In the genomic region with DNA sequence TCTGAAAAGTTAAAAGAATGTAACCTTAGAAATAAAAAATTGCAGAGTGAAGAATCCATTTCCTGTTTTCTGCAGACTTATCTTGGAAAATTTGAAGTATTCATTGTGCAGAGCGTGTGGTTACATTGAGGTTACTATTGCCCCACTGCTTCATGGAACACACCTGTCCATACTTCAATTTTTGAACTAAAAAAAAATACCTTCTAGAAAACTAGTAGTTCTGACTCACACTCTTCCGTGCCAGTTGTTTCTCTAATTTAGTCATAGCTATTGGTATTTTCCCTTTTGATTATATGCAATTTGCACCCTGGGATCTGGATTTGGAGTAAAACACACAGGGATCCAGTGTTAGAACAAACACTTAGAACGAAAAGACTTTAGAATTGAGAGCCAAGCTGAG, we compare ENCODE assay signal across 11 cellular contexts.
DNase-seq lines count a peak whose midpoint lies in the region; ATAC-seq, FAIRE-seq and TF ChIP-seq lines count a peak whose summit lies in the region.
"Had no signal": no experiment of that assay in that cellular context is flagged by ENCODE, and none has a peak within 500 bp of the region (broad histone marks: within the 10 kb centered on the region; RNA-seq: fewer than 3 reads in every experiment).

No MANE protein-coding gene starts in this region.

- H3K27ac ChIP-seq in brain microvascular endothelial cell (no peak overlapping the region), kidney (ENCODE audit: low read depth in 2 of 2, low read length in 2 of 2) (no peak overlapping the region)

- H3K9me3 ChIP-seq in kidney (ENCODE audit: control insufficient read depth in 1 of 2, low read length in 2 of 2) = no peaks in the 10 kb centered on the region

- H3K4me3 Mint-ChIP-seq in endothelial cell (ENCODE audit: unreplicated experiment) = no peak overlapping the region
- H3K4me3 Mint-ChIP-seq: naive thymus-derived CD8-positive, alpha-beta T cell had no signal

- H3K27ac Mint-ChIP-seq in endothelial cell (ENCODE audit: unreplicated experiment) = no peak overlapping the region

- no peaks in the 10 kb centered on the region for H3K36me3 Mint-ChIP-seq in endothelial cell (ENCODE audit: low read depth, unreplicated experiment)
- H3K36me3 Mint-ChIP-seq: naive thymus-derived CD8-positive, alpha-beta T cell had no signal

- intact Hi-C loops in posterior vena cava (cut with DNase I) = no loop called here
- intact Hi-C loops in kidney (cut with DNase I) = no loop called here

- DNase-seq in brain microvascular endothelial cell (peak; percentile 28), endothelial cell (ENCODE audit: low spot score) (no peak), posterior vena cava (ENCODE audit: low spot score) (no peak), kidney (no peak)
- DNase-seq: DMS153; naive thymus-derived CD8-positive, alpha-beta T cell had no signal

- no peak for FAIRE-seq in kidney (lab: Jason Lieb, UNC)
- FAIRE-seq: endometrium had no signal

- no peaks in the 10 kb centered on the region for H3K9me3 Mint-ChIP-seq in endothelial cell (ENCODE audit: unreplicated experiment)
- H3K9me3 Mint-ChIP-seq: naive thymus-derived CD8-positive, alpha-beta T cell had no signal

- H3K4me1 Mint-ChIP-seq in endothelial cell (ENCODE audit: unreplicated experiment) = no peaks in the 10 kb centered on the region

- no peak for TF ChIP-seq CTCF in brain microvascular endothelial cell (IDR thresholded peaks at IDR 0.05; ENCODE audit: low read depth, low read length, missing control alignments)
- no peak for TF ChIP-seq CTCF in endothelial cell (IDR thresholded peaks at IDR 0.05; ENCODE audit: unreplicated experiment)
- TF ChIP-seq CTCF in kidney (IDR thresholded peaks at IDR 0.05; ENCODE audit: borderline replicate concordance, extremely low read depth, insufficient read depth) = no peak

- H3K27me3 ChIP-seq in brain microvascular endothelial cell (replicated peaks) = no peaks in the 10 kb centered on the region

- H3K9ac ChIP-seq in kidney (ENCODE audit: low read length in 2 of 2) = no peak overlapping the region

- no peaks in the 10 kb centered on the region for H3K4me1 ChIP-seq in kidney (ENCODE audit: control insufficient read depth in 1 of 2, insufficient read depth in 1 of 2, low read depth in 1 of 2, low read length in 2 of 2)

- ATAC-seq in GM18498 (IDR thresholded peaks at IDR 0.05; ENCODE audit: unreplicated experiment) = peak; percentile 64
- ATAC-seq in GM19397 (IDR thresholded peaks at IDR 0.05; ENCODE audit: unreplicated experiment) = peak; percentile 49
- peak; percentile 61 for ATAC-seq in HG03439 (IDR thresholded peaks at IDR 0.05; ENCODE audit: unreplicated experiment)
- no peak for ATAC-seq in HG02981 (IDR thresholded peaks at IDR 0.05; ENCODE audit: unreplicated experiment)
- ATAC-seq: naive thymus-derived CD8-positive, alpha-beta T cell had no signal

- H3K36me3 ChIP-seq in brain microvascular endothelial cell (replicated peaks) (no peaks in the 10 kb centered on the region), kidney (ENCODE audit: control insufficient read depth in 1 of 2, insufficient read depth in 2 of 2, low read length in 2 of 2) (no peaks in the 10 kb centered on the region)

- H3K4me3 ChIP-seq in brain microvascular endothelial cell (ENCODE audit: low read depth, low read length) = no peak overlapping the region
- no peak overlapping the region for H3K4me3 ChIP-seq in kidney (ENCODE audit: low read length in 2 of 2)

- in situ Hi-C loops in brain microvascular endothelial cell (cut with HindIII; ENCODE audit: low pct_ligation_motif_present, low sequenced_read_pairs) = no loop called here

- H3K27me3 Mint-ChIP-seq in endothelial cell (ENCODE audit: unreplicated experiment) = no peaks in the 10 kb centered on the region
- H3K27me3 Mint-ChIP-seq: naive thymus-derived CD8-positive, alpha-beta T cell had no signal
